ENCODE assay signal across 1 cellular context in the genomic region with DNA sequence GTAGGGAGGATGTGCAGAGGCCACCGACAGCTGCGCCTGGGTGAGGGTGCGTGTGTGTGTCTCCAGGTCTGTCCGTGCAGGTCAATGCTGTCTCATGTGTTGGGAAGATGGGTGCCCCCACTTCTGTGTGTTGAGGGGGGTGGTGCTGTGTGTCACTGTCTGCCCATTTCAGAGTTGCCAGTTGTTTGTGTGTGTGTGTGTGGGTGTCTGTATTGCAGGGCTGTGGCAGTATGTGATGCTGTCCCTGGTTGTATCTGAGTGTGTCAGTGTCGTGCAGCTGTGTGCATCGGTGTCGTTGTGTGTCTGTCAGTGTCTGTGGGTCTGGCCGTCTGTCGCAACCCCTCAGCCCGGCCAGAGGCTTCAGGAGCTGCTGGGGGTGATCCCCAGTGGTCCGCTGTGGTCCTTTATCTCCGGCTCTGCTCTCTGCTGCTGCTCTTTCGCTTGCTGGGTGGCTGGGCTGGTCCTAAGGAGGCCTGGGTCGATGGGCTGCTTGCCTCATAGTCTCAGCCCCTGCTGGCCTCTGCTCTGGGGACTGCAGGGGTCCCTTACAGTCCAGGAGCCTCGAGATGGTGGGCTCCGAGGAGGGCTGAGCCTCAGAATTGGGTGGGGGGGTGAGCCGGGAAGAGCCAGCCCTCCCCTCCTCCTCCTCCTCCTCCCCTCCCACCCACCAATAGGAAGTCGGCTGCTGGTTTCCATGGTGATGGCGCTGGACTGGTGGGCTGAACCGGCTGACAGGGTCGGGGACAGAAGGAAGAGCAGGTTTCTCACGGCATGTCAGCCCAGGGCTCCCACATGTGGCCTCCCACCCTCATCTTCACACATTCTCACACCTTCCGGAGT.
A peak's percentile ranks its signal among the peaks of the same experiment; 100 is the strongest.
TF ChIP-seq lines count a peak whose summit lies in the region.

A gene with protein sequence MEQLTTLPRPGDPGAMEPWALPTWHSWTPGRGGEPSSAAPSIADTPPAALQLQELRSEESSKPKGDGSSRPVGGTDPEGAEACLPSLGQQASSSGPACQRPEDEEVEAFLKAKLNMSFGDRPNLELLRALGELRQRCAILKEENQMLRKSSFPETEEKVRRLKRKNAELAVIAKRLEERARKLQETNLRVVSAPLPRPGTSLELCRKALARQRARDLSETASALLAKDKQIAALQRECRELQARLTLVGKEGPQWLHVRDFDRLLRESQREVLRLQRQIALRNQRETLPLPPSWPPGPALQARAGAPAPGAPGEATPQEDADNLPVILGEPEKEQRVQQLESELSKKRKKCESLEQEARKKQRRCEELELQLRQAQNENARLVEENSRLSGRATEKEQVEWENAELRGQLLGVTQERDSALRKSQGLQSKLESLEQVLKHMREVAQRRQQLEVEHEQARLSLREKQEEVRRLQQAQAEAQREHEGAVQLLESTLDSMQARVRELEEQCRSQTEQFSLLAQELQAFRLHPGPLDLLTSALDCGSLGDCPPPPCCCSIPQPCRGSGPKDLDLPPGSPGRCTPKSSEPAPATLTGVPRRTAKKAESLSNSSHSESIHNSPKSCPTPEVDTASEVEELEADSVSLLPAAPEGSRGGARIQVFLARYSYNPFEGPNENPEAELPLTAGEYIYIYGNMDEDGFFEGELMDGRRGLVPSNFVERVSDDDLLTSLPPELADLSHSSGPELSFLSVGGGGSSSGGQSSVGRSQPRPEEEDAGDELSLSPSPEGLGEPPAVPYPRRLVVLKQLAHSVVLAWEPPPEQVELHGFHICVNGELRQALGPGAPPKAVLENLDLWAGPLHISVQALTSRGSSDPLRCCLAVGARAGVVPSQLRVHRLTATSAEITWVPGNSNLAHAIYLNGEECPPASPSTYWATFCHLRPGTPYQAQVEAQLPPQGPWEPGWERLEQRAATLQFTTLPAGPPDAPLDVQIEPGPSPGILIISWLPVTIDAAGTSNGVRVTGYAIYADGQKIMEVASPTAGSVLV (N-terminal part only) (minus strand): TSS at position 601 of the 840 bp plus-strand sequence. CDS start 875 bp downstream, outside the sequence.

TF ChIP-seq in K562, 482 proteins besides CTCF, POLR2A, EP300 and RAD21 (continued from another document and continues in another):
- no peak for TF ChIP-seq NFE2L1 (tag; IDR thresholded peaks at IDR 0.05; ENCODE audit: borderline replicate concordance, low read depth)
- TF ChIP-seq ZNF444 (CRISPR knock-in tag; IDR thresholded peaks at IDR 0.05): no peak; the same call in 1 of the 2 replicates
- peak; percentile 69; the same call in 1 of the 2 replicates for TF ChIP-seq ZNF586 (CRISPR knock-in tag; conservative IDR thresholded peaks at IDR 0.05)
- TF ChIP-seq, protein P1, sequence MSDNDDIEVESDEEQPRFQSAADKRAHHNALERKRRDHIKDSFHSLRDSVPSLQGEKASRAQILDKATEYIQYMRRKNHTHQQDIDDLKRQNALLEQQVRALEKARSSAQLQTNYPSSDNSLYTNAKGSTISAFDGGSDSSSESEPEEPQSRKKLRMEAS (CRISPR knock-in tag; IDR thresholded peaks at IDR 0.05): peak; percentile 85
- peak; percentile 5; the same call in 1 of the 2 replicates for TF ChIP-seq RB1 (IDR thresholded peaks at IDR 0.05; ENCODE audit: low read depth)
- TF ChIP-seq, protein P2, sequence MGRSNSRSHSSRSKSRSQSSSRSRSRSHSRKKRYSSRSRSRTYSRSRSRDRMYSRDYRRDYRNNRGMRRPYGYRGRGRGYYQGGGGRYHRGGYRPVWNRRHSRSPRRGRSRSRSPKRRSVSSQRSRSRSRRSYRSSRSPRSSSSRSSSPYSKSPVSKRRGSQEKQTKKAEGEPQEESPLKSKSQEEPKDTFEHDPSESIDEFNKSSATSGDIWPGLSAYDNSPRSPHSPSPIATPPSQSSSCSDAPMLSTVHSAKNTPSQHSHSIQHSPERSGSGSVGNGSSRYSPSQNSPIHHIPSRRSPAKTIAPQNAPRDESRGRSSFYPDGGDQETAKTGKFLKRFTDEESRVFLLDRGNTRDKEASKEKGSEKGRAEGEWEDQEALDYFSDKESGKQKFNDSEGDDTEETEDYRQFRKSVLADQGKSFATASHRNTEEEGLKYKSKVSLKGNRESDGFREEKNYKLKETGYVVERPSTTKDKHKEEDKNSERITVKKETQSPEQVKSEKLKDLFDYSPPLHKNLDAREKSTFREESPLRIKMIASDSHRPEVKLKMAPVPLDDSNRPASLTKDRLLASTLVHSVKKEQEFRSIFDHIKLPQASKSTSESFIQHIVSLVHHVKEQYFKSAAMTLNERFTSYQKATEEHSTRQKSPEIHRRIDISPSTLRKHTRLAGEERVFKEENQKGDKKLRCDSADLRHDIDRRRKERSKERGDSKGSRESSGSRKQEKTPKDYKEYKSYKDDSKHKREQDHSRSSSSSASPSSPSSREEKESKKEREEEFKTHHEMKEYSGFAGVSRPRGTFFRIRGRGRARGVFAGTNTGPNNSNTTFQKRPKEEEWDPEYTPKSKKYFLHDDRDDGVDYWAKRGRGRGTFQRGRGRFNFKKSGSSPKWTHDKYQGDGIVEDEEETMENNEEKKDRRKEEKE (IDR thresholded peaks at IDR 0.05; ENCODE audit: borderline replicate concordance in 1 of 2, control insufficient read depth in 1 of 2, low read depth in 2 of 2, low read length in 1 of 2): peak in 1 of 2 experiments; percentile 94
- no peak for TF ChIP-seq XRCC5 (IDR thresholded peaks at IDR 0.05; ENCODE audit: low read depth, low read length)
- TF ChIP-seq HDAC3 (IDR thresholded peaks at IDR 0.05; ENCODE audit: borderline replicate concordance, partially characterized antibody): no peak
- peak; percentile 73 for TF ChIP-seq ARHGAP35 (IDR thresholded peaks at IDR 0.05; ENCODE audit: partially characterized antibody)
- TF ChIP-seq BRCA1 (IDR thresholded peaks at IDR 0.05): no peak
- no peak for TF ChIP-seq BRCA1 (CRISPR knock-in tag; IDR thresholded peaks at IDR 0.05)
- TF ChIP-seq ZNF785 (CRISPR knock-in tag; IDR thresholded peaks at IDR 0.05): no peak
- TF ChIP-seq NONO (IDR thresholded peaks at IDR 0.05; ENCODE audit: low read depth in 2 of 2, low read length in 1 of 2): no peak; a peak in 1 of 4 replicates
- TF ChIP-seq ZNF766 (CRISPR knock-in tag; conservative IDR thresholded peaks at IDR 0.05): no peak; the same call in 1 of the 2 replicates
- TF ChIP-seq, protein P3, sequence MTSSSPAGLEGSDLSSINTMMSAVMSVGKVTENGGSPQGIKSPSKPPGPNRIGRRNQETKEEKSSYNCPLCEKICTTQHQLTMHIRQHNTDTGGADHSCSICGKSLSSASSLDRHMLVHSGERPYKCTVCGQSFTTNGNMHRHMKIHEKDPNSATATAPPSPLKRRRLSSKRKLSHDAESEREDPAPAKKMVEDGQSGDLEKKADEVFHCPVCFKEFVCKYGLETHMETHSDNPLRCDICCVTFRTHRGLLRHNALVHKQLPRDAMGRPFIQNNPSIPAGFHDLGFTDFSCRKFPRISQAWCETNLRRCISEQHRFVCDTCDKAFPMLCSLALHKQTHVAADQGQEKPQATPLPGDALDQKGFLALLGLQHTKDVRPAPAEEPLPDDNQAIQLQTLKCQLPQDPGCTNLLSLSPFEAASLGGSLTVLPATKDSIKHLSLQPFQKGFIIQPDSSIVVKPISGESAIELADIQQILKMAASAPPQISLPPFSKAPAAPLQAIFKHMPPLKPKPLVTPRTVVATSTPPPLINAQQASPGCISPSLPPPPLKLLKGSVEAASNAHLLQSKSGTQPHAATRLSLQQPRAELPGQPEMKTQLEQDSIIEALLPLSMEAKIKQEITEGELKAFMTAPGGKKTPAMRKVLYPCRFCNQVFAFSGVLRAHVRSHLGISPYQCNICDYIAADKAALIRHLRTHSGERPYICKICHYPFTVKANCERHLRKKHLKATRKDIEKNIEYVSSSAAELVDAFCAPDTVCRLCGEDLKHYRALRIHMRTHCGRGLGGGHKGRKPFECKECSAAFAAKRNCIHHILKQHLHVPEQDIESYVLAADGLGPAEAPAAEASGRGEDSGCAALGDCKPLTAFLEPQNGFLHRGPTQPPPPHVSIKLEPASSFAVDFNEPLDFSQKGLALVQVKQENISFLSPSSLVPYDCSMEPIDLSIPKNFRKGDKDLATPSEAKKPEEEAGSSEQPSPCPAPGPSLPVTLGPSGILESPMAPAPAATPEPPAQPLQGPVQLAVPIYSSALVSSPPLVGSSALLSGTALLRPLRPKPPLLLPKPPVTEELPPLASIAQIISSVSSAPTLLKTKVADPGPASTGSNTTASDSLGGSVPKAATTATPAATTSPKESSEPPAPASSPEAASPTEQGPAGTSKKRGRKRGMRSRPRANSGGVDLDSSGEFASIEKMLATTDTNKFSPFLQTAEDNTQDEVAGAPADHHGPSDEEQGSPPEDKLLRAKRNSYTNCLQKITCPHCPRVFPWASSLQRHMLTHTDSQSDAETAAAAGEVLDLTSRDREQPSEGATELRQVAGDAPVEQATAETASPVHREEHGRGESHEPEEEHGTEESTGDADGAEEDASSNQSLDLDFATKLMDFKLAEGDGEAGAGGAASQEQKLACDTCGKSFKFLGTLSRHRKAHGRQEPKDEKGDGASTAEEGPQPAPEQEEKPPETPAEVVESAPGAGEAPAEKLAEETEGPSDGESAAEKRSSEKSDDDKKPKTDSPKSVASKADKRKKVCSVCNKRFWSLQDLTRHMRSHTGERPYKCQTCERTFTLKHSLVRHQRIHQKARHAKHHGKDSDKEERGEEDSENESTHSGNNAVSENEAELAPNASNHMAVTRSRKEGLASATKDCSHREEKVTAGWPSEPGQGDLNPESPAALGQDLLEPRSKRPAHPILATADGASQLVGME (CRISPR knock-in tag; IDR thresholded peaks at IDR 0.05): no peak
- no peak for TF ChIP-seq ZNF584 (CRISPR knock-in tag; IDR thresholded peaks at IDR 0.05; ENCODE audit: low read depth)
- TF ChIP-seq FOS (IDR thresholded peaks at IDR 0.05; ENCODE audit: extremely low read depth, insufficient read length): no peak
- no peak for TF ChIP-seq LCOR (CRISPR knock-in tag; IDR thresholded peaks at IDR 0.05)
- TF ChIP-seq, protein P4, sequence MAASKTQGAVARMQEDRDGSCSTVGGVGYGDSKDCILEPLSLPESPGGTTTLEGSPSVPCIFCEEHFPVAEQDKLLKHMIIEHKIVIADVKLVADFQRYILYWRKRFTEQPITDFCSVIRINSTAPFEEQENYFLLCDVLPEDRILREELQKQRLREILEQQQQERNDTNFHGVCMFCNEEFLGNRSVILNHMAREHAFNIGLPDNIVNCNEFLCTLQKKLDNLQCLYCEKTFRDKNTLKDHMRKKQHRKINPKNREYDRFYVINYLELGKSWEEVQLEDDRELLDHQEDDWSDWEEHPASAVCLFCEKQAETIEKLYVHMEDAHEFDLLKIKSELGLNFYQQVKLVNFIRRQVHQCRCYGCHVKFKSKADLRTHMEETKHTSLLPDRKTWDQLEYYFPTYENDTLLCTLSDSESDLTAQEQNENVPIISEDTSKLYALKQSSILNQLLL (CRISPR knock-in tag; IDR thresholded peaks at IDR 0.05; ENCODE audit: borderline replicate concordance): no peak
- TF ChIP-seq COPS2 (conservative IDR thresholded peaks at IDR 0.05): no peak
- TF ChIP-seq, protein P5, sequence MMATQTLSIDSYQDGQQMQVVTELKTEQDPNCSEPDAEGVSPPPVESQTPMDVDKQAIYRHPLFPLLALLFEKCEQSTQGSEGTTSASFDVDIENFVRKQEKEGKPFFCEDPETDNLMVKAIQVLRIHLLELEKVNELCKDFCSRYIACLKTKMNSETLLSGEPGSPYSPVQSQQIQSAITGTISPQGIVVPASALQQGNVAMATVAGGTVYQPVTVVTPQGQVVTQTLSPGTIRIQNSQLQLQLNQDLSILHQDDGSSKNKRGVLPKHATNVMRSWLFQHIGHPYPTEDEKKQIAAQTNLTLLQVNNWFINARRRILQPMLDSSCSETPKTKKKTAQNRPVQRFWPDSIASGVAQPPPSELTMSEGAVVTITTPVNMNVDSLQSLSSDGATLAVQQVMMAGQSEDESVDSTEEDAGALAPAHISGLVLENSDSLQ (IDR thresholded peaks at IDR 0.05): peak; percentile 44; the same call in 1 of the 2 replicates
- peak; percentile 6 for TF ChIP-seq RBBP5 (IDR thresholded peaks at IDR 0.05; ENCODE audit: borderline replicate concordance, insufficient read depth, low read length, poor library complexity, severe bottlenecking)
- TF ChIP-seq MED1 (CRISPR knock-in tag; IDR thresholded peaks at IDR 0.05; ENCODE audit: borderline replicate concordance): no peak
- TF ChIP-seq, protein P6, sequence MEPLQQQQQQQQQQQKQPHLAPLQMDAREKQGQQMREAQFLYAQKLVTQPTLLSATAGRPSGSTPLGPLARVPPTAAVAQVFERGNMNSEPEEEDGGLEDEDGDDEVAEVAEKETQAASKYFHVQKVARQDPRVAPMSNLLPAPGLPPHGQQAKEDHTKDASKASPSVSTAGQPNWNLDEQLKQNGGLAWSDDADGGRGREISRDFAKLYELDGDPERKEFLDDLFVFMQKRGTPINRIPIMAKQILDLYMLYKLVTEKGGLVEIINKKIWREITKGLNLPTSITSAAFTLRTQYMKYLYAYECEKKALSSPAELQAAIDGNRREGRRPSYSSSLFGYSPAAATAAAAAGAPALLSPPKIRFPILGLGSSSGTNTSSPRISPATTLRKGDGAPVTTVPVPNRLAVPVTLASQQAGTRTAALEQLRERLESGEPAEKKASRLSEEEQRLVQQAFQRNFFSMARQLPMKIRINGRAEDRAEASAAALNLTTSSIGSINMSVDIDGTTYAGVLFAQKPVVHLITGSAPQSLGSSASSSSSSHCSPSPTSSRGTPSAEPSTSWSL (CRISPR knock-in tag; IDR thresholded peaks at IDR 0.05; ENCODE audit: borderline replicate concordance): no peak
- TF ChIP-seq, protein P7, sequence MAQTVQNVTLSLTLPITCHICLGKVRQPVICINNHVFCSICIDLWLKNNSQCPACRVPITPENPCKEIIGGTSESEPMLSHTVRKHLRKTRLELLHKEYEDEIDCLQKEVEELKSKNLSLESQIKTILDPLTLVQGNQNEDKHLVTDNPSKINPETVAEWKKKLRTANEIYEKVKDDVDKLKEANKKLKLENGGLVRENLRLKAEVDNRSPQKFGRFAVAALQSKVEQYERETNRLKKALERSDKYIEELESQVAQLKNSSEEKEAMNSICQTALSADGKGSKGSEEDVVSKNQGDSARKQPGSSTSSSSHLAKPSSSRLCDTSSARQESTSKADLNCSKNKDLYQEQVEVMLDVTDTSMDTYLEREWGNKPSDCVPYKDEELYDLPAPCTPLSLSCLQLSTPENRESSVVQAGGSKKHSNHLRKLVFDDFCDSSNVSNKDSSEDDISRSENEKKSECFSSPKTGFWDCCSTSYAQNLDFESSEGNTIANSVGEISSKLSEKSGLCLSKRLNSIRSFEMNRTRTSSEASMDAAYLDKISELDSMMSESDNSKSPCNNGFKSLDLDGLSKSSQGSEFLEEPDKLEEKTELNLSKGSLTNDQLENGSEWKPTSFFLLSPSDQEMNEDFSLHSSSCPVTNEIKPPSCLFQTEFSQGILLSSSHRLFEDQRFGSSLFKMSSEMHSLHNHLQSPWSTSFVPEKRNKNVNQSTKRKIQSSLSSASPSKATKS (CRISPR knock-in tag; IDR thresholded peaks at IDR 0.05): 0 out of 2 replicates have a peak, but pooled peaks have one; percentile 44
- no peak for TF ChIP-seq YBX1 (IDR thresholded peaks at IDR 0.05)
- peak; percentile 56; the same call in 1 of the 2 replicates for TF ChIP-seq BCOR (IDR thresholded peaks at IDR 0.05)
- TF ChIP-seq ZNF347 (CRISPR knock-in tag; IDR thresholded peaks at IDR 0.05; ENCODE audit: low read depth): 0 out of 2 replicates have a peak, but pooled peaks have one; percentile 12
- no peak for TF ChIP-seq GATAD2B (IDR thresholded peaks at IDR 0.05; ENCODE audit: borderline replicate concordance)
- peak; percentile 33 for TF ChIP-seq HNRNPUL1 (IDR thresholded peaks at IDR 0.05; ENCODE audit: low read length)
- TF ChIP-seq, protein P8, sequence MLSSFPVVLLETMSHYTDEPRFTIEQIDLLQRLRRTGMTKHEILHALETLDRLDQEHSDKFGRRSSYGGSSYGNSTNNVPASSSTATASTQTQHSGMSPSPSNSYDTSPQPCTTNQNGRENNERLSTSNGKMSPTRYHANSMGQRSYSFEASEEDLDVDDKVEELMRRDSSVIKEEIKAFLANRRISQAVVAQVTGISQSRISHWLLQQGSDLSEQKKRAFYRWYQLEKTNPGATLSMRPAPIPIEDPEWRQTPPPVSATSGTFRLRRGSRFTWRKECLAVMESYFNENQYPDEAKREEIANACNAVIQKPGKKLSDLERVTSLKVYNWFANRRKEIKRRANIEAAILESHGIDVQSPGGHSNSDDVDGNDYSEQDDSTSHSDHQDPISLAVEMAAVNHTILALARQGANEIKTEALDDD (IDR thresholded peaks at IDR 0.05): no peak; the same call in 1 of the 2 replicates
- no peak for TF ChIP-seq MAFF (IDR thresholded peaks at IDR 0.05; ENCODE audit: low read length)
